ENCODE assay signal across 13 cellular contexts in genomic region chr16:17205279-17206139, GRCh38.
A peak's percentile ranks its signal among the peaks of the same experiment; 100 is the strongest.
DNase-seq lines count a peak whose midpoint lies in the region; ATAC-seq, FAIRE-seq and TF ChIP-seq lines count a peak whose summit lies in the region.
"Had no signal": no experiment of that assay in that cellular context is flagged by ENCODE, and none has a peak within 500 bp of the region (broad histone marks: within the 10 kb centered on the region; RNA-seq: fewer than 3 reads in every experiment).

No MANE protein-coding gene starts in this region.

- H2AK5ac ChIP-seq in H1 (ENCODE audit: low read depth, low read length) (no peak overlapping the region), trophoblast cell (ENCODE audit: low read length) (no peak overlapping the region)

- H3K27me3 ChIP-seq in H1 (replicated peaks in 1 of 4; ENCODE audit: control insufficient read depth in 3 of 4, extremely low read depth in 1 of 4, insufficient read depth in 3 of 4, low read length in 3 of 4) (no peaks in the 10 kb centered on the region), neural progenitor cell (no peaks in the 10 kb centered on the region), trophoblast cell (ENCODE audit: insufficient read depth, low read length) (no peaks in the 10 kb centered on the region)

- peaks cover 13% of the 10 kb centered on the region for H3F3A ChIP-seq in neural progenitor cell (ENCODE audit: low read depth)

- no peak overlapping the region for H4K12ac ChIP-seq in trophoblast cell (ENCODE audit: low read depth, low read length)

- H2AFZ ChIP-seq in H1 (ENCODE audit: low read length): no peak overlapping the region
- no peak overlapping the region for H2AFZ ChIP-seq in neural progenitor cell (replicated peaks)
- no peak overlapping the region for H2AFZ ChIP-seq in trophoblast cell (ENCODE audit: insufficient read depth, low read length, poor library complexity)

- CTCF ChIA-PET in H1 (lab: Charles Lee; ENCODE audit: partially characterized antibody): interaction anchor here (0.9 to 3.6 kb wide), 4 partner anchors 11 to 242 kb away, joined by 3 to 28 read pairs (median 4); no protein-coding TSS in a partner anchor

- H3K79me1 ChIP-seq in H1 (ENCODE audit: low read depth, low read length): 0 out of 2 replicates have a peak, but pooled peaks cover 2% of the 10 kb centered on the region
- H3K79me1 ChIP-seq in trophoblast cell (ENCODE audit: low read length): no peaks in the 10 kb centered on the region

- no peak overlapping the region for H2BK15ac ChIP-seq in H1 (ENCODE audit: low read length)

- H3K36me3 Mint-ChIP-seq in neural progenitor cell: no peaks in the 10 kb centered on the region

- H2BK120ac ChIP-seq in H1 (replicated peaks; ENCODE audit: low read depth, low read length) (no peak overlapping the region), trophoblast cell (ENCODE audit: insufficient read depth, low read length, poor library complexity) (no peak overlapping the region)

- H4K20me1 ChIP-seq in H1 (replicated peaks in 1 of 2; ENCODE audit: control insufficient read depth in 1 of 2, insufficient read depth in 2 of 2, low read length in 2 of 2) (no peaks in the 10 kb centered on the region), neural progenitor cell (ENCODE audit: low read depth) (no peaks in the 10 kb centered on the region)

- H3K27ac Mint-ChIP-seq in neural progenitor cell: no peak overlapping the region
- H3K27ac Mint-ChIP-seq: activated T-cell treated with anti-CD3 and anti-CD28 coated beads, Interleukin-2, amount 50 U/mL, for 72 hours had no signal

- H3K9me3 Mint-ChIP-seq in neural progenitor cell: no peaks in the 10 kb centered on the region
- H3K9me3 Mint-ChIP-seq: activated T-cell treated with anti-CD3 and anti-CD28 coated beads, Interleukin-2, amount 50 U/mL, for 72 hours had no signal

- no peaks in the 10 kb centered on the region for H3K79me2 ChIP-seq in H1 (ENCODE audit: control insufficient read depth in 1 of 2, insufficient read depth in 2 of 2, low read length in 2 of 2)
- no peaks in the 10 kb centered on the region for H3K79me2 ChIP-seq in neural progenitor cell (ENCODE audit: low read depth)
- no peaks in the 10 kb centered on the region for H3K79me2 ChIP-seq in trophoblast cell (ENCODE audit: control insufficient read depth, insufficient read depth, low read length, poor library complexity)

- no peak overlapping the region for H3K4me3 ChIP-seq in LNCaP clone FGC (ENCODE audit: low read depth, low read length)
- H3K4me3 ChIP-seq in H1 (ENCODE audit: extremely low read depth in 1 of 4, insufficient read depth in 2 of 4, low read depth in 3 of 4, low read length in 4 of 4): peak overlapping the region in 1 of 4 experiments; percentile 16; a peak in 1 of 8 replicates
- no peak overlapping the region for H3K4me3 ChIP-seq in neural progenitor cell
- no peak overlapping the region for H3K4me3 ChIP-seq in trophoblast cell (ENCODE audit: low read depth, low read length)
- H3K4me3 ChIP-seq: skin epidermis had no signal

- ATAC-seq in GM19023 (IDR thresholded peaks at IDR 0.05; ENCODE audit: unreplicated experiment): no peak
- ATAC-seq: activated T-cell treated with anti-CD3 and anti-CD28 coated beads, Interleukin-2, amount 50 U/mL, for 72 hours had no signal

- DNase-seq in DMS153 treated with DMSO at 0.1 percent for 48 hours (lab: John Stamatoyannopoulos, UW; ENCODE audit: unreplicated experiment) (peak; percentile 10), LNCaP clone FGC (ENCODE audit: low read depth) (peak; percentile 19), H1 (ENCODE audit: low read depth in 1 of 2, low spot score in 2 of 2) (peak in 1 of 2 experiments; percentile 47), neural progenitor cell (ENCODE audit: low spot score) (peak; percentile 43), putamen (ENCODE audit: low spot score) (no peak), trophoblast cell (no peak)
- DNase-seq: activated T-cell treated with anti-CD3 and anti-CD28 coated beads, Interleukin-2, amount 50 U/mL, for 72 hours; GF-D8; glutamatergic neuron; stimulated activated CD8-positive, alpha-beta memory T cell treated with anti-CD3 and anti-CD28 coated beads, Interleukin-4, amount 100 ng/mL, for 48 hours had no signal

- H2BK5ac ChIP-seq in H1 (ENCODE audit: low read depth, low read length) (no peak overlapping the region), trophoblast cell (ENCODE audit: low read depth, low read length, poor library complexity) (no peak overlapping the region)

- H3K36me3 ChIP-seq in H1 (ENCODE audit: control insufficient read depth in 2 of 4, insufficient read depth in 4 of 4, low read length in 3 of 4): no peaks in the 10 kb centered on the region; a peak in 1 of 8 replicates
- no peaks in the 10 kb centered on the region for H3K36me3 ChIP-seq in neural progenitor cell
- H3K36me3 ChIP-seq in trophoblast cell (ENCODE audit: control insufficient read depth in 1 of 2, insufficient read depth in 2 of 2, low read length in 2 of 2): no peaks in the 10 kb centered on the region

- no peak overlapping the region for H3K23ac ChIP-seq in H1 (ENCODE audit: insufficient read length)
- H3K23ac ChIP-seq in trophoblast cell (ENCODE audit: low read length): no peak overlapping the region

- peak; percentile 72 for FAIRE-seq in H1 (lab: Jason Lieb, UNC)
- FAIRE-seq: RCC 7860 had no signal

- TF ChIP-seq CTCF in LNCaP clone FGC (IDR thresholded peaks at IDR 0.05; ENCODE audit: control insufficient read depth, extremely low read depth, insufficient read depth) (no peak), H1 (IDR thresholded peaks at IDR 0.05; ENCODE audit: control extremely low read depth in 1 of 3, insufficient read depth in 1 of 3, low read depth in 1 of 3, low read length in 3 of 3) (no peak), neural progenitor cell (IDR thresholded peaks at IDR 0.05) (no peak)

- H4K91ac ChIP-seq in H1 (replicated peaks; ENCODE audit: insufficient read length, low read length): no peak overlapping the region
- no peak overlapping the region for H4K91ac ChIP-seq in trophoblast cell (ENCODE audit: low read depth, low read length)

- H3K4me1 ChIP-seq in H1 (replicated peaks in 1 of 4; ENCODE audit: control insufficient read depth in 3 of 4, insufficient read depth in 4 of 4, low read length in 3 of 4): peaks cover 2 to 18% (median 8%) of the 10 kb centered on the region in 4 experiments; a peak in 6 of 7 replicates
- peaks cover 26% of the 10 kb centered on the region for H3K4me1 ChIP-seq in neural progenitor cell
- H3K4me1 ChIP-seq in trophoblast cell (ENCODE audit: control insufficient read depth in 1 of 2, insufficient read depth in 2 of 2, low read length in 2 of 2): no peaks in the 10 kb centered on the region

- no peak for TF ChIP-seq RAD21 in H1 (IDR thresholded peaks at IDR 0.05 in 1 of 2, conservative IDR thresholded peaks at IDR 0.05 in 1 of 2; ENCODE audit: low read depth in 2 of 2, low read length in 2 of 2)

- H3K27ac ChIP-seq in H1 (ENCODE audit: low read depth, low read length) (no peak overlapping the region), neural progenitor cell (peak overlapping the region; percentile 2), trophoblast cell (ENCODE audit: low read depth, low read length) (no peak overlapping the region)
- H3K27ac ChIP-seq: skin epidermis had no signal

- H3K14ac ChIP-seq in H1 (ENCODE audit: insufficient read length) (no peak overlapping the region), trophoblast cell (ENCODE audit: low read length) (no peak overlapping the region)

- H3K4me2 ChIP-seq in H1 (ENCODE audit: insufficient read depth in 1 of 2, low read depth in 2 of 2, low read length in 2 of 2): peak overlapping the region; percentile 12 to 35; a peak in 3 of 4 replicates
- peak overlapping the region; percentile 26 for H3K4me2 ChIP-seq in neural progenitor cell
- no peak overlapping the region for H3K4me2 ChIP-seq in trophoblast cell (ENCODE audit: low read length)

- peaks cover 33% of the 10 kb centered on the region for H3K4me1 Mint-ChIP-seq in neural progenitor cell

- H3K4ac ChIP-seq in H1 (replicated peaks; ENCODE audit: insufficient read length, low read depth, low read length): no peak overlapping the region
- no peak overlapping the region for H3K4ac ChIP-seq in trophoblast cell (ENCODE audit: low read depth, low read length)

- WGBS in H1 (ENCODE audit: extremely low coverage in 1 of 2, insufficient coverage in 1 of 2, insufficient read length in 1 of 2, insufficient replicate concordance in 2 of 2, low coverage in 1 of 2, low lambda C conversion rate in 2 of 2, missing lambda C conversion rate in 1 of 2), 2 experiments: 75% methylated on average over 6 of the region's 6 CpGs; no CpG with 5 or more reads in 1 of the 2 experiments
- no CpG with 5 or more reads among the region's 6 CpGs for WGBS in trophoblast cell (ENCODE audit: extremely low coverage, insufficient coverage, insufficient read length)

- no peak overlapping the region for H2BK20ac ChIP-seq in H1 (ENCODE audit: low read length)

- H3K9me3 ChIP-seq in H1 (ENCODE audit: insufficient read depth in 2 of 2, low read depth in 1 of 2, low read length in 1 of 2) (no peaks in the 10 kb centered on the region), neural progenitor cell (ENCODE audit: low read depth) (no peaks in the 10 kb centered on the region), trophoblast cell (ENCODE audit: insufficient read depth, low read depth, low read length) (no peaks in the 10 kb centered on the region)

- no peak overlapping the region for H4K5ac ChIP-seq in H1 (ENCODE audit: insufficient read length, low read depth, low read length)

- H3K4me3 Mint-ChIP-seq in neural progenitor cell: no peak overlapping the region
- H3K4me3 Mint-ChIP-seq: activated T-cell treated with anti-CD3 and anti-CD28 coated beads, Interleukin-2, amount 50 U/mL, for 72 hours had no signal

- H3K56ac ChIP-seq in H1 (replicated peaks; ENCODE audit: insufficient read length, low read depth, low read length): no peak overlapping the region

- POLR2A ChIA-PET in H1 (lab: Charles Lee; ENCODE audit: partially characterized antibody): no interaction called here

- H2BK12ac ChIP-seq in H1 (ENCODE audit: low read depth, low read length): no peak overlapping the region; the same call in 1 of the 2 replicates
- H2BK12ac ChIP-seq in trophoblast cell (ENCODE audit: low read length): no peak overlapping the region

- H3K9ac ChIP-seq in H1 (replicated peaks in 1 of 4; ENCODE audit: extremely low read depth in 1 of 4, low read depth in 3 of 4, low read length in 3 of 4) (no peak overlapping the region; a peak in 1 of 7 replicates), neural progenitor cell (no peak overlapping the region), trophoblast cell (ENCODE audit: low read length) (no peak overlapping the region)

- H3K18ac ChIP-seq in H1 (ENCODE audit: extremely low read depth, low read length): no peak overlapping the region
- H3K18ac ChIP-seq in trophoblast cell (ENCODE audit: low read length): no peak overlapping the region

- peaks cover 2% of the 10 kb centered on the region for H3K27me3 Mint-ChIP-seq in neural progenitor cell (ENCODE audit: insufficient read depth, low read depth)

- no peak for TF ChIP-seq EP300 in H1 (IDR thresholded peaks at IDR 0.05; ENCODE audit: borderline replicate concordance in 1 of 2, low read depth in 2 of 2, low read length in 2 of 2)

- H4K8ac ChIP-seq in H1 (ENCODE audit: extremely low read depth, insufficient read depth, low read length): no peak overlapping the region
- no peak overlapping the region for H4K8ac ChIP-seq in trophoblast cell (ENCODE audit: low read depth, low read length)

- TF ChIP-seq POLR2A in H1 (IDR thresholded peaks at IDR 0.05; ENCODE audit: control extremely low read depth in 1 of 2, low read depth in 2 of 2, low read length in 2 of 2): no peak

- peaks cover 5% of the 10 kb centered on the region; the same call in 1 of the 2 replicates for H3K23me2 ChIP-seq in H1 (ENCODE audit: low read depth, low read length)

Comparison
In these comparisons a context has a peak if more than half of its experiments do, and no peak if none do; other contexts are left out.
1. DNase-seq: peak in DMS153 treated with DMSO at 0.1 percent for 48 hours (single experiment), LNCaP clone FGC (single experiment) and neural progenitor cell (single experiment); none in putamen (single experiment) and trophoblast cell (0 of 2).